ENCODE assay signal across 8 cellular contexts in the genomic region with DNA sequence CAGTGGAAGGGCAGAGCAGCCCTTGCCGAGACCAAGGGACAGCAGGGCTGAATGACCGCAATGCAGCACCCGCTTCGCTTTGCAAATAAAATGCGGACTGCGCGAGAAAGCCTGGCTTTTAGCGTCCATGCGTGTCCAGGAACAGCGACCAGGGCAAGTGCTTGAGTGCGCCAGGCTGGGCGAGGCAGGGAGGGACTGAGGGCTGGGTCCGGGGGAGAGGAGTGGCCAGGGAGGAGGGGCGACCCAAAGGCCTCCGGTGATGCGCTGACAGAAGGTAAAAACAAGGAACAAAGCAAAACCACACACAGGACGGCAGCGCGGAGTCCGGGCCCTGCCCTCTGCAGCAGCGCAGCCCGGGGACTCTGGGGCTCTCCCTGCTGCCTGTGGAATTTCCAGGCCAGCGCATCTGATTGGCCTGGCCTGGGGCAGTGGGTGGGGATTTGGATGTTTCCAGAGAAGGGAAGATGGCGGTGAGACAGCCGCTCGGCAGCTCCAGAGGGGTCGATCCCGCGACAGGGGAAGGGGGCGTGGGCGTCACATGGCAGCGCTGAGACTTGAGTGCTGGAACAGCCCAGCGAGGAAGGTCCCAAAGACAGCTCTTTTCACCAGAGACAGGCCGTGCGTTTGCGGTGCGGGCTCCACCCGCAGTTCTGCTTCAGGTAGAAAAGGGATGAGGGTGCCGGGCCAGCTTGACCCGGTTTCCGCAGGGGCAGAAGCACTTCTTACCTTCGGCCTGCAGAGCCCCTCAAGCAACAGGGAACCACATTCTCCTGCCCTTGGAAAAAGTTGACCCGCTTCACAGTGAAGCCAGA. TPM values are rescaled to one million over a fixed set of nuclear protein-coding genes. Genes with fewer than 3 reads are reported as not detected.
DNase-seq lines count a peak whose midpoint lies in the region; ATAC-seq, FAIRE-seq and TF ChIP-seq lines count a peak whose summit lies in the region.

No MANE protein-coding gene starts in this region.

- H3K9me3 ChIP-seq in A549 (no peaks in the 10 kb centered on the region), esophagus squamous epithelium (no peaks in the 10 kb centered on the region), muscle layer of colon (ENCODE audit: low read length) (no peaks in the 10 kb centered on the region)

- peak overlapping the region; percentile 94 for H3K4me2 ChIP-seq in A549

- TF ChIP-seq RAD21 in A549 (conservative IDR thresholded peaks at IDR 0.05 in 1 of 2, IDR thresholded peaks at IDR 0.05 in 1 of 2): no peak

- no peak for TF ChIP-seq EP300 in A549 (IDR thresholded peaks at IDR 0.05)

- H3K4me1 ChIP-seq in A549 (peaks cover 13% of the 10 kb centered on the region), esophagus squamous epithelium (peaks cover 13 to 24% (median 14%) of the 10 kb centered on the region in 3 donors), muscle layer of colon (ENCODE audit: insufficient read depth, low read length) (peaks cover 13% of the 10 kb centered on the region)

- H3K9ac ChIP-seq in muscle layer of colon (ENCODE audit: low read length): peak overlapping the region; percentile 50

- H3K27me3 ChIP-seq in esophagus squamous epithelium: no peaks in the 10 kb centered on the region
- no peaks in the 10 kb centered on the region for H3K27me3 ChIP-seq in muscle layer of colon (ENCODE audit: control insufficient read depth in 1 of 2, insufficient read depth in 2 of 2, low read length in 2 of 2)

- H3K4me3 ChIP-seq in A549 (peak overlapping the region; percentile 56), esophagus squamous epithelium (peak overlapping the region; percentile 35 to 82 (median 58)), muscle layer of colon (ENCODE audit: low read depth in 1 of 2, low read length in 2 of 2) (peak overlapping the region; percentile 78 to 88)

- CTCF ChIA-PET in A549 (lab: Yijun Ruan, JAX): interaction anchor here (1.3 to 4.2 kb wide), 3 partner anchors 14 to 537 kb away, joined by 4 to 12 read pairs (median 6); no protein-coding TSS in a partner anchor

- intact Hi-C loops in esophagus squamous epithelium (cut with DNase I): no loop called here

- peak overlapping the region; percentile 71 to 89 for H3K27ac ChIP-seq in A549
- peak overlapping the region; percentile 74 to 90 (median 82) for H3K27ac ChIP-seq in esophagus squamous epithelium
- H3K27ac ChIP-seq in muscle layer of colon (ENCODE audit: low read depth, low read length): peak overlapping the region; percentile 16

- FAIRE-seq in A549 (lab: Jason Lieb, UNC): no peak

- TF ChIP-seq CTCF in A549 (IDR thresholded peaks at IDR 0.05) (no peak), GM13976 (IDR thresholded peaks at IDR 0.05; ENCODE audit: borderline replicate concordance, control extremely low read depth, extremely low read depth, insufficient read depth, missing control alignments) (no peak), esophagus squamous epithelium (IDR thresholded peaks at IDR 0.05) (no peak)

- H3K36me3 ChIP-seq in esophagus squamous epithelium (no peaks in the 10 kb centered on the region), muscle layer of colon (ENCODE audit: insufficient read depth, low read length) (no peaks in the 10 kb centered on the region)

- peak; percentile 94 to 99 for ATAC-seq in A549
- ATAC-seq in HG03045 (IDR thresholded peaks at IDR 0.05; ENCODE audit: unreplicated experiment): peak; percentile 72

- POLR2A ChIA-PET in A549 (lab: Yijun Ruan, JAX): no interaction called here

- DNase-seq in A549 (ENCODE audit: low read depth in 1 of 2, low spot score in 1 of 2) (peak; percentile 75 to 95), GM13976 (ENCODE audit: low spot score) (peak; percentile 84), NCI-H460 (ENCODE audit: extremely low read depth, low read depth) (peak; percentile 76), esophagus squamous epithelium (lab: John Stamatoyannopoulos, UW) (peak; percentile 36)
- peak in 2 of 3 experiments; percentile 26 for DNase-seq in activated CD8-positive, alpha-beta memory T cell treated with anti-CD3 and anti-CD28 coated beads for 48 hours (ENCODE audit: low read depth in 2 of 3, low spot score in 2 of 3)
- peak; percentile 35 for DNase-seq in stimulated activated naive CD4-positive, alpha-beta T cell treated with Interleukin-2 at 50 U/mL for 16 hours (lab: John Stamatoyannopoulos, UW)

- in situ Hi-C loops in GM13976 (cut with MboI; ENCODE audit: low sequenced_read_pairs, unreplicated experiment): no loop called here

- TF ChIP-seq POLR2A in A549 (IDR thresholded peaks at IDR 0.05; ENCODE audit: low read length): peak; percentile 67
- peak in 3 of 4 donors; percentile 37 to 69 (median 55) for TF ChIP-seq POLR2A in esophagus squamous epithelium (IDR thresholded peaks at IDR 0.05)

- WGBS in A549 (ENCODE audit: missing lambda C conversion rate): 0% methylated on average over 21 of the region's 43 CpGs
- 0 to 2% methylated on average over 35 to 36 of the region's 43 CpGs for whole genome bisulfite sequencing in esophagus squamous epithelium, 2 donors

TF ChIP-seq in A549, 52 proteins besides CTCF, POLR2A, EP300 and RAD21:
- no peak for TF ChIP-seq CBX2 (IDR thresholded peaks at IDR 0.05; ENCODE audit: borderline replicate concordance, low read depth)
- TF ChIP-seq, protein P1, sequence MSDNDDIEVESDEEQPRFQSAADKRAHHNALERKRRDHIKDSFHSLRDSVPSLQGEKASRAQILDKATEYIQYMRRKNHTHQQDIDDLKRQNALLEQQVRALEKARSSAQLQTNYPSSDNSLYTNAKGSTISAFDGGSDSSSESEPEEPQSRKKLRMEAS (IDR thresholded peaks at IDR 0.05): peak; percentile 53; the same call in 1 of the 2 replicates
- no peak for TF ChIP-seq FOSB (CRISPR knock-in tag; IDR thresholded peaks at IDR 0.05)
- TF ChIP-seq, protein P2, sequence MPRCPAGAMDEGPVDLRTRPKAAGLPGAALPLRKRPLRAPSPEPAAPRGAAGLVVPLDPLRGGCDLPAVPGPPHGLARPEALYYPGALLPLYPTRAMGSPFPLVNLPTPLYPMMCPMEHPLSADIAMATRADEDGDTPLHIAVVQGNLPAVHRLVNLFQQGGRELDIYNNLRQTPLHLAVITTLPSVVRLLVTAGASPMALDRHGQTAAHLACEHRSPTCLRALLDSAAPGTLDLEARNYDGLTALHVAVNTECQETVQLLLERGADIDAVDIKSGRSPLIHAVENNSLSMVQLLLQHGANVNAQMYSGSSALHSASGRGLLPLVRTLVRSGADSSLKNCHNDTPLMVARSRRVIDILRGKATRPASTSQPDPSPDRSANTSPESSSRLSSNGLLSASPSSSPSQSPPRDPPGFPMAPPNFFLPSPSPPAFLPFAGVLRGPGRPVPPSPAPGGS (IDR thresholded peaks at IDR 0.05): 0 out of 3 replicates have a peak, but pooled peaks have one; percentile 39
- TF ChIP-seq, protein P3, sequence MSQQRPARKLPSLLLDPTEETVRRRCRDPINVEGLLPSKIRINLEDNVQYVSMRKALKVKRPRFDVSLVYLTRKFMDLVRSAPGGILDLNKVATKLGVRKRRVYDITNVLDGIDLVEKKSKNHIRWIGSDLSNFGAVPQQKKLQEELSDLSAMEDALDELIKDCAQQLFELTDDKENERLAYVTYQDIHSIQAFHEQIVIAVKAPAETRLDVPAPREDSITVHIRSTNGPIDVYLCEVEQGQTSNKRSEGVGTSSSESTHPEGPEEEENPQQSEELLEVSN (IDR thresholded peaks at IDR 0.05; ENCODE audit: borderline replicate concordance, low read depth): no peak
- no peak for TF ChIP-seq CEBPB (IDR thresholded peaks at IDR 0.05)
- no peak for TF ChIP-seq CBX8 (IDR thresholded peaks at IDR 0.05)
- TF ChIP-seq RCOR1 (IDR thresholded peaks at IDR 0.05; ENCODE audit: low read depth, low read length): no peak
- TF ChIP-seq RNF2 (IDR thresholded peaks at IDR 0.05; ENCODE audit: borderline replicate concordance, low read depth): no peak
- TF ChIP-seq JUNB (IDR thresholded peaks at IDR 0.05): no peak
- TF ChIP-seq NFE2L2 (conservative IDR thresholded peaks at IDR 0.05; ENCODE audit: low read length): no peak
- TF ChIP-seq SMC3 (IDR thresholded peaks at IDR 0.05): no peak
- no peak for TF ChIP-seq TP53 (CRISPR knock-in tag; IDR thresholded peaks at IDR 0.05)
- TF ChIP-seq ESRRA (IDR thresholded peaks at IDR 0.05; ENCODE audit: borderline replicate concordance, low read length): no peak
- TF ChIP-seq, protein P4, sequence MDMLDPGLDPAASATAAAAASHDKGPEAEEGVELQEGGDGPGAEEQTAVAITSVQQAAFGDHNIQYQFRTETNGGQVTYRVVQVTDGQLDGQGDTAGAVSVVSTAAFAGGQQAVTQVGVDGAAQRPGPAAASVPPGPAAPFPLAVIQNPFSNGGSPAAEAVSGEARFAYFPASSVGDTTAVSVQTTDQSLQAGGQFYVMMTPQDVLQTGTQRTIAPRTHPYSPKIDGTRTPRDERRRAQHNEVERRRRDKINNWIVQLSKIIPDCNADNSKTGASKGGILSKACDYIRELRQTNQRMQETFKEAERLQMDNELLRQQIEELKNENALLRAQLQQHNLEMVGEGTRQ (IDR thresholded peaks at IDR 0.05): peak; percentile 14; the same call in 1 of the 2 replicates

RNA-seq across cellular contexts. Expression of a gene that starts 51.8 kb away (rescaled TPM):
- polyA plus RNA-seq in A549 (2011; rRNA removed) (171 and 201 TPM in 2 replicates), A549 (2017; fragmentation: RNase III; extraction: RNeasy Plus Mini Kit Qiagen cat#74134 plus additional on column Dnase treatment) (84.8 to 91.0 TPM (median 87.0 TPM) in 3 replicates)
- 28.6 and 33.3 TPM in 2 replicates for polyA plus RNA-seq in A549 (2012; cell fraction: cytosol; rRNA removed)
- 9.7 and 14.4 TPM in 2 replicates for polyA plus RNA-seq in A549 (2012; cell fraction: nucleus; rRNA removed)
- 47.7 and 52.5 TPM in 2 replicates for polyA minus RNA-seq in A549 (2011; rRNA and poly(A)+ RNA removed)
- total RNA-seq in NCI-H460 (2014; rRNA removed; shearing (Covaris generic)): 133 and 141 TPM in 2 replicates
- 37.0 and 50.3 TPM in 2 replicates for polyA plus RNA-seq in NCI-H460 (2014; cell fraction: nucleus; rRNA removed)
- 100 to 1,000 TPM in 1 of 4 donors, 10 to 100 TPM in 3; 39.5 to 122 (median 80.8) TPM for total RNA-seq in esophagus squamous epithelium

Comparison
In these comparisons a context has a peak if more than half of its experiments do, and no peak if none do; other contexts are left out.
1. Peak in every context shown above with its lines: DNase-seq, ATAC-seq, H3K4me3 ChIP-seq and H3K27ac ChIP-seq.
2. DNase-seq: peak in every context shown above with its lines; median percentile 85 in A549; 84 in GM13976; 76 in NCI-H460; 36 in esophagus squamous epithelium; 35 in stimulated activated naive CD4-positive, alpha-beta T cell treated with Interleukin-2 at 50 U/mL for 16 hours; 26 in activated CD8-positive, alpha-beta memory T cell treated with anti-CD3 and anti-CD28 coated beads for 48 hours.
3. H3K27ac ChIP-seq: peak in every context shown above with its lines; median percentile 82 in esophagus squamous epithelium; 80 in A549; 16 in muscle layer of colon.